Comparison of ENCODE assay signal across 13 cellular contexts in genomic region chr5:2817031-2817603, GRCh38.
"Had no signal": no experiment of that assay in that cellular context is flagged by ENCODE, and none has a peak within 500 bp of the region (broad histone marks: within the 10 kb centered on the region; RNA-seq: fewer than 3 reads in every experiment).

No MANE protein-coding gene starts in this region.

- H3K4me3 Mint-ChIP-seq: activated CD4-positive, alpha-beta memory T cell treated with anti-CD3 and anti-CD28 coated beads for 36 hours; activated CD8-positive, alpha-beta memory T cell treated with anti-CD3 and anti-CD28 coated beads, Interleukin-2, amount 10 ng/mL, durations not matched to agents 7 days and 5 days; natural killer cell had no signal

- H3K27me3 Mint-ChIP-seq: activated CD4-positive, alpha-beta memory T cell treated with anti-CD3 and anti-CD28 coated beads for 36 hours; activated CD8-positive, alpha-beta memory T cell treated with anti-CD3 and anti-CD28 coated beads, Interleukin-2, amount 10 ng/mL, durations not matched to agents 7 days and 5 days had no signal

- H3K27ac Mint-ChIP-seq: activated CD4-positive, alpha-beta memory T cell treated with anti-CD3 and anti-CD28 coated beads for 36 hours; activated CD8-positive, alpha-beta memory T cell treated with anti-CD3 and anti-CD28 coated beads, Interleukin-2, amount 10 ng/mL, durations not matched to agents 7 days and 5 days; natural killer cell had no signal

- H3K36me3 Mint-ChIP-seq: activated CD4-positive, alpha-beta memory T cell treated with anti-CD3 and anti-CD28 coated beads for 36 hours; activated CD8-positive, alpha-beta memory T cell treated with anti-CD3 and anti-CD28 coated beads, Interleukin-2, amount 10 ng/mL, durations not matched to agents 7 days and 5 days; natural killer cell had no signal

- DNase-seq: activated CD4-positive, alpha-beta memory T cell treated with anti-CD3 and anti-CD28 coated beads for 36 hours; activated CD4-positive, CD25-positive, alpha-beta regulatory T cell treated with anti-CD3 and anti-CD28 coated beads, Interleukin-2, amount 50 U/mL, for 72 hours; activated CD8-positive, alpha-beta memory T cell treated with anti-CD3 and anti-CD28 coated beads, Interleukin-2, amount 10 ng/mL, durations not matched to agents 7 days and 5 days; activated naive CD4-positive, alpha-beta T cell treated with anti-CD3 and anti-CD28 coated beads, Interleukin-2, amount 50 U/mL, for 16 hours; activated T-cell treated with anti-CD3 and anti-CD28 coated beads, Interleukin-2, amount 50 U/mL, for 1 hour; dermis blood vessel endothelial cell; head of caudate nucleus; mesendoderm; natural killer cell; stimulated activated CD4-positive, alpha-beta T cell treated with anti-CD3 and anti-CD28 coated beads, Interleukin-4, amount 100 ng/mL, for 1 hour; stimulated activated naive CD4-positive, alpha-beta T cell; tibial artery; uterus had no signal

- H3K4me1 Mint-ChIP-seq: activated CD8-positive, alpha-beta memory T cell treated with anti-CD3 and anti-CD28 coated beads, Interleukin-2, amount 10 ng/mL, durations not matched to agents 7 days and 5 days; natural killer cell had no signal
